Comparison of ENCODE assay signal across 1 cellular context in the genomic region with DNA sequence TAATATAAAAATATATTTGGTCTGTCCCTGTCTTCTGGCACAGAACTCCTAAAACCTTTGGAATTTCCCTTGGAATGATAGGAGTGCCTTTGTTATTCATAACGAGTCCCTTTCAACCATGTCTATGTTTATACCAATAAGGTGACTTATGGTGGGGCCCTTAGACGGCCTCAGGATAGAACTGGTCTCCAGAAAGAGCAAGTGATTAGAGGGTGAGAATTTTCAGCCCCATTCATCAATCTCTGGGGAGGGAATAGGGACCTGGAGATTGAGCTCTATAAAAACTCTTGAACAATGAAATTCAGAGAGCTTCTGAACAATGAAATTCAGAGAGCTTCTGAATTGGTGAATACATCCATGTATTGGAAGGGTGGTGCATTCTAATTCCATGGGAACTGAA.
TF ChIP-seq lines count a peak whose summit lies in the region.

No MANE protein-coding gene starts in this region.

TF ChIP-seq in K562, 482 proteins besides CTCF, POLR2A, EP300 and RAD21 (continued from another document):
- TF ChIP-seq C11orf30 (IDR thresholded peaks at IDR 0.05; ENCODE audit: low read depth) = no peak
- no peak for TF ChIP-seq RFX1 (IDR thresholded peaks at IDR 0.05)
- no peak for TF ChIP-seq ZNF551 (CRISPR knock-in tag; IDR thresholded peaks at IDR 0.05)
- TF ChIP-seq, protein P1, sequence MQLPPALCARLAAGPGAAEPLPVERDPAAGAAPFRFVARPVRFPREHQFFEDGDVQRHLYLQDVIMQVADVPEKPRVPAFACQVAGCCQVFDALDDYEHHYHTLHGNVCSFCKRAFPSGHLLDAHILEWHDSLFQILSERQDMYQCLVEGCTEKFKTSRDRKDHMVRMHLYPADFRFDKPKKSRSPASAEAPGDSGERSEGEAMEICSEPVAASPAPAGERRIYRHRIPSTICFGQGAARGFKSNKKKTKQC (CRISPR knock-in tag; IDR thresholded peaks at IDR 0.05) = no peak
- TF ChIP-seq ATF4 (CRISPR knock-in tag; IDR thresholded peaks at IDR 0.05) = no peak
- TF ChIP-seq, protein P2, sequence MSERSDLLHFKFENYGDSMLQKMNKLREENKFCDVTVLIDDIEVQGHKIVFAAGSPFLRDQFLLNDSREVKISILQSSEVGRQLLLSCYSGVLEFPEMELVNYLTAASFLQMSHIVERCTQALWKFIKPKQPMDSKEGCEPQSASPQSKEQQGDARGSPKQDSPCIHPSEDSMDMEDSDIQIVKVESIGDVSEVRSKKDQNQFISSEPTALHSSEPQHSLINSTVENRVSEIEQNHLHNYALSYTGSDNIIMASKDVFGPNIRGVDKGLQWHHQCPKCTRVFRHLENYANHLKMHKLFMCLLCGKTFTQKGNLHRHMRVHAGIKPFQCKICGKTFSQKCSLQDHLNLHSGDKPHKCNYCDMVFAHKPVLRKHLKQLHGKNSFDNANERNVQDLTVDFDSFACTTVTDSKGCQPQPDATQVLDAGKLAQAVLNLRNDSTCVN (CRISPR knock-in tag; IDR thresholded peaks at IDR 0.05) = no peak
- no peak for TF ChIP-seq PTRF (tag; IDR thresholded peaks at IDR 0.05)
- no peak for TF ChIP-seq MGA (IDR thresholded peaks at IDR 0.05)
- TF ChIP-seq ZNF586 (CRISPR knock-in tag; conservative IDR thresholded peaks at IDR 0.05) = no peak
